ENCODE assay signal across 8 cellular contexts in genomic region chr4:3074078-3074845, GRCh38. TPM values are rescaled to one million over a fixed set of nuclear protein-coding genes. Genes with fewer than 3 reads are reported as not detected.
DNase-seq lines count a peak whose midpoint lies in the region; ATAC-seq and TF ChIP-seq lines count a peak whose summit lies in the region.

Gene HTT, plus strand, starts transcription at chr4:3074681. Its CDS starts 145 bp downstream, at chr4:3074826.
Gene HTT-AS, minus strand, starts transcription at chr4:3074538.

- no peaks in the 10 kb centered on the region for H3K9me3 ChIP-seq in NT2/D1 (ENCODE audit: insufficient read depth, low read length)

- H3K27ac Mint-ChIP-seq in Calu3 (ENCODE audit: unreplicated experiment) (peak within 1 kb of the TSS; percentile 44), endothelial cell (ENCODE audit: unreplicated experiment) (peak within 1 kb of the TSS; percentile 97), mesothelial cell of epicardium (peak within 1 kb of the TSS; percentile 99)

- peaks cover 9% of the 10 kb centered on the region for H3K4me1 Mint-ChIP-seq in Calu3 (ENCODE audit: low read depth, unreplicated experiment)
- peaks cover 7% of the 10 kb centered on the region for H3K4me1 Mint-ChIP-seq in endothelial cell (ENCODE audit: unreplicated experiment)
- H3K4me1 Mint-ChIP-seq in mesothelial cell of epicardium = peaks cover 20% of the 10 kb centered on the region

- DNase-seq in Calu3 (peak; percentile 92), HUDEP-2 (lab: John Stamatoyannopoulos, UW; ENCODE audit: unreplicated experiment in 76 of 76) (peak in 75 of 76 experiments; percentile 52 to 99 (median 94)), NT2/D1 (ENCODE audit: low read depth, low spot score) (peak; percentile 86), endothelial cell (ENCODE audit: low spot score) (peak; percentile 98), mesothelial cell of epicardium (ENCODE audit: low spot score in 2 of 2, unreplicated experiment in 2 of 2) (peak; percentile 95 to 98)
- peak; percentile 89 for DNase-seq in activated CD8-positive, alpha-beta memory T cell treated with anti-CD3 and anti-CD28 coated beads, Interleukin-2, amount 50 U/mL, for 24 hours (ENCODE audit: extremely low read depth)
- peak; percentile 97 for DNase-seq in stimulated activated CD8-positive, alpha-beta memory T cell treated with anti-CD3 and anti-CD28 coated beads, Interleukin-15, amount 100 ng/mL, for 24 hours (ENCODE audit: low read depth)

- peaks cover 6% of the 10 kb centered on the region for H3K4me1 ChIP-seq in NT2/D1 (ENCODE audit: insufficient read depth, insufficient read length)

- H3K4me3 Mint-ChIP-seq in Calu3 (ENCODE audit: low read depth, unreplicated experiment) (peak within 1 kb of the TSS; percentile 95), endothelial cell (ENCODE audit: unreplicated experiment) (peak within 1 kb of the TSS; percentile 96), mesothelial cell of epicardium (peak within 1 kb of the TSS; percentile 92)

- H3K36me3 Mint-ChIP-seq in Calu3 (ENCODE audit: insufficient read depth, unreplicated experiment) (peaks cover 17% of the 10 kb centered on the region), endothelial cell (ENCODE audit: low read depth, unreplicated experiment) (no peaks in the 10 kb centered on the region), mesothelial cell of epicardium (no peaks in the 10 kb centered on the region)

- CTCF ChIA-PET in Calu3 (lab: Charles Lee) = interaction anchor here (0.6 kb wide), 1 partner anchor 316 kb away, joined by 6 read pairs; no protein-coding TSS in a partner anchor

- H3K36me3 ChIP-seq in NT2/D1 (ENCODE audit: insufficient read depth, insufficient read length, low read length) = peaks cover 11% of the 10 kb centered on the region

- H3K27me3 ChIP-seq in NT2/D1 (ENCODE audit: insufficient read depth, insufficient read length) = no peaks in the 10 kb centered on the region

- intact Hi-C loops in Calu3 (cut with micrococcal nuclease; ENCODE audit: unreplicated experiment) = no loop called here

- TF ChIP-seq CTCF in Calu3 (IDR thresholded peaks at IDR 0.05; ENCODE audit: unreplicated experiment) = no peak
- TF ChIP-seq CTCF in endothelial cell (IDR thresholded peaks at IDR 0.05; ENCODE audit: unreplicated experiment) = no peak
- no peak for TF ChIP-seq CTCF in mesothelial cell of epicardium (IDR thresholded peaks at IDR 0.05; ENCODE audit: unreplicated experiment)

- BruUV-seq in Calu3 (replicated peaks; lab: Mats Ljungman, UMichigan) = no TSS peak

- no peaks in the 10 kb centered on the region for H3K9me3 Mint-ChIP-seq in Calu3 (ENCODE audit: low read depth, unreplicated experiment)
- no peaks in the 10 kb centered on the region for H3K9me3 Mint-ChIP-seq in endothelial cell (ENCODE audit: unreplicated experiment)
- H3K9me3 Mint-ChIP-seq in mesothelial cell of epicardium = no peaks in the 10 kb centered on the region

- peak within 1 kb of the TSS; percentile 96 for H3K9ac ChIP-seq in NT2/D1 (ENCODE audit: insufficient read length, low read depth)

- peak within 1 kb of the TSS; percentile 93 for H3K4me3 ChIP-seq in NT2/D1 (ENCODE audit: insufficient read length, low read depth)

- ATAC-seq in GM21423 (IDR thresholded peaks at IDR 0.05; ENCODE audit: unreplicated experiment) = peak; percentile 72

- H3K27me3 Mint-ChIP-seq in Calu3 (ENCODE audit: unreplicated experiment) (peaks cover 14% of the 10 kb centered on the region), endothelial cell (ENCODE audit: unreplicated experiment) (peaks cover 2% of the 10 kb centered on the region), mesothelial cell of epicardium (ENCODE audit: low read depth) (no peaks in the 10 kb centered on the region)

RNA-seq across cellular contexts. Expression of gene HTT, which starts in this region (rescaled TPM):
- total RNA-seq in Calu3 (2022) = 34.6 and 44.4 TPM in 2 replicates
- 62.4 TPM for total RNA-seq in endothelial cell (ENCODE audit: unreplicated experiment)
- 69.1 to 73.6 TPM (median 70.4 TPM) in 3 replicates for total RNA-seq in mesothelial cell of epicardium

RNA-seq across cellular contexts. Expression of gene HTT-AS, which starts in this region (rescaled TPM):
- total RNA-seq in Calu3 (2022) = not detected in 2 replicates
- total RNA-seq in endothelial cell (ENCODE audit: unreplicated experiment) = not detected
- not detected in 3 replicates for total RNA-seq in mesothelial cell of epicardium

Comparison
In these comparisons a context has a peak if more than half of its experiments do, and no peak if none do; other contexts are left out.
1. Peak in every context shown above with its lines: DNase-seq, ATAC-seq and H3K4me3 ChIP-seq.
2. H3K27ac Mint-ChIP-seq: peak in every context shown above with its lines; median percentile 99 in mesothelial cell of epicardium; 97 in endothelial cell; 44 in Calu3.